ENCODE assay signal across 8 cellular contexts in genomic region chr17:76559460-76559859, GRCh38. TPM values are rescaled to one million over a fixed set of nuclear protein-coding genes. Genes with fewer than 3 reads are reported as not detected.
DNase-seq lines count a peak whose midpoint lies in the region; ATAC-seq and TF ChIP-seq lines count a peak whose summit lies in the region.
"Not testable (repeated sequence)": the region's sequence is repeated elsewhere in the genome, so short reads cannot be mapped to it uniquely, and the experiment has no call there.
"Had no signal": no experiment of that assay in that cellular context is flagged by ENCODE, and none has a peak within 500 bp of the region (broad histone marks: within the 10 kb centered on the region; RNA-seq: fewer than 3 reads in every experiment).

No MANE protein-coding gene starts in this region.

- not testable (repeated sequence) for H3K27ac Mint-ChIP-seq in Caco-2 (ENCODE audit: unreplicated experiment)
- H3K27ac Mint-ChIP-seq in activated naive CD8-positive, alpha-beta T cell treated with anti-CD3 and anti-CD28 coated beads, Interleukin-2, amount 50 U/mL, for 24 hours: peak overlapping the region; percentile 99

- not testable (repeated sequence) for BruUV-seq in Caco-2 (replicated peaks; lab: Mats Ljungman, UMichigan)

- peaks cover 72% of the 10 kb centered on the region for H3K36me3 Mint-ChIP-seq in Caco-2 (ENCODE audit: insufficient read depth, unreplicated experiment)
- peaks cover 58% of the 10 kb centered on the region for H3K36me3 Mint-ChIP-seq in activated naive CD8-positive, alpha-beta T cell treated with anti-CD3 and anti-CD28 coated beads, Interleukin-2, amount 50 U/mL, for 24 hours (ENCODE audit: low read depth)

- H3K4me3 ChIP-seq in Caco-2 (ENCODE audit: low read depth, low read length); WERI-Rb-1 (ENCODE audit: low read depth, low read length): not testable (repeated sequence)
- peak overlapping the region; percentile 95 for H3K4me3 ChIP-seq in epithelial cell of esophagus (ENCODE audit: low read length)
- peak overlapping the region; percentile 87 for H3K4me3 ChIP-seq in iPS-15b (ENCODE audit: low read depth, low read length)
- H3K4me3 ChIP-seq in neutrophil (ENCODE audit: low read depth in 1 of 2, low read length in 1 of 2): peak overlapping the region; percentile 90 to 99

- not testable (repeated sequence) for H3K9me3 ChIP-seq in Caco-2; KOPT-K1 (ENCODE audit: insufficient read depth, low read length, poor library complexity, severe bottlenecking); WERI-Rb-1 (ENCODE audit: severe bottlenecking); iPS-15b (ENCODE audit: control insufficient read depth, insufficient read depth, low read length); neutrophil

- TF ChIP-seq CTCF in Caco-2 (IDR thresholded peaks at IDR 0.05; ENCODE audit: insufficient read depth in 1 of 2, low read depth in 1 of 2, low read length in 1 of 2, severe bottlenecking in 1 of 2, unreplicated experiment in 1 of 2); WERI-Rb-1 (IDR thresholded peaks at IDR 0.05; ENCODE audit: low read depth, low read length); epithelial cell of esophagus (IDR thresholded peaks at IDR 0.05; ENCODE audit: insufficient read depth, low read depth, low read length, missing control alignments); neutrophil (IDR thresholded peaks at IDR 0.05): not testable (repeated sequence)

- ATAC-seq in activated naive CD8-positive, alpha-beta T cell treated with anti-CD3 and anti-CD28 coated beads, Interleukin-2, amount 50 U/mL, for 24 hours: not testable (repeated sequence)

- H3K4me1 ChIP-seq in Caco-2 (peaks cover 25% of the 10 kb centered on the region), neutrophil (ENCODE audit: control insufficient read depth in 1 of 2, insufficient read depth in 1 of 2, low read depth in 1 of 2, low read length in 1 of 2) (peaks cover 63 to 77% of the 10 kb centered on the region in 2 experiments)
- not testable (repeated sequence) for H3K4me1 ChIP-seq in iPS-15b (ENCODE audit: control insufficient read depth, insufficient read depth, low read length)

- H3K27me3 Mint-ChIP-seq in Caco-2 (ENCODE audit: insufficient read depth, unreplicated experiment); activated naive CD8-positive, alpha-beta T cell treated with anti-CD3 and anti-CD28 coated beads, Interleukin-2, amount 50 U/mL, for 24 hours: not testable (repeated sequence)

- H3K27ac ChIP-seq in KOPT-K1 (ENCODE audit: low read depth, low read length, poor library complexity, severe bottlenecking) (peak overlapping the region; percentile 80), WERI-Rb-1 (peak overlapping the region; percentile 93), neutrophil (peak overlapping the region; percentile 97)

- intact Hi-C loops in Caco-2 (cut with micrococcal nuclease; ENCODE audit: unreplicated experiment): not testable (repeated sequence)

- not testable (repeated sequence) for DNase-seq in Caco-2; WERI-Rb-1; activated naive CD8-positive, alpha-beta T cell treated with anti-CD3 and anti-CD28 coated beads, Interleukin-2, amount 50 U/mL, for 24 hours; epithelial cell of esophagus (ENCODE audit: low read depth)

- CTCF ChIA-PET in Caco-2 (lab: Charles Lee): interaction anchor here (1.0 kb wide), 1 partner anchor 65 kb away, joined by 3 read pairs; no protein-coding TSS in a partner anchor

- POLR2A ChIA-PET in Caco-2 (lab: Charles Lee): interaction anchor here (0.8 kb wide), 1 partner anchor 122 kb away, joined by 3 read pairs; no protein-coding TSS in a partner anchor

- H3K27me3 ChIP-seq in Caco-2 (replicated peaks; ENCODE audit: control insufficient read depth, insufficient read depth, low read length); WERI-Rb-1 (ENCODE audit: insufficient read depth, low read depth, severe bottlenecking); iPS-15b (ENCODE audit: control insufficient read depth, insufficient read depth, low read length); neutrophil: not testable (repeated sequence)

- not testable (repeated sequence) for H3K9ac ChIP-seq in iPS-15b (ENCODE audit: low read depth, low read length)

- peak overlapping the region; percentile 90 for H3K4me3 Mint-ChIP-seq in Caco-2 (ENCODE audit: unreplicated experiment)
- H3K4me3 Mint-ChIP-seq in activated naive CD8-positive, alpha-beta T cell treated with anti-CD3 and anti-CD28 coated beads, Interleukin-2, amount 50 U/mL, for 24 hours: peak overlapping the region; percentile 99

- peaks cover 12% of the 10 kb centered on the region for H3K4me1 Mint-ChIP-seq in Caco-2 (ENCODE audit: low read depth, unreplicated experiment)
- peaks cover 64% of the 10 kb centered on the region for H3K4me1 Mint-ChIP-seq in activated naive CD8-positive, alpha-beta T cell treated with anti-CD3 and anti-CD28 coated beads, Interleukin-2, amount 50 U/mL, for 24 hours

- H3K36me3 ChIP-seq in Caco-2 (ENCODE audit: control insufficient read depth, insufficient read depth, low read length); neutrophil: not testable (repeated sequence)
- H3K36me3 ChIP-seq in KOPT-K1 (ENCODE audit: insufficient read depth, low read length) (peaks cover 59% of the 10 kb centered on the region), WERI-Rb-1 (peaks cover 60% of the 10 kb centered on the region), iPS-15b (ENCODE audit: control insufficient read depth, insufficient read depth, low read length) (peaks cover 23% of the 10 kb centered on the region)

- H3K9me3 Mint-ChIP-seq in Caco-2 (ENCODE audit: unreplicated experiment); activated naive CD8-positive, alpha-beta T cell treated with anti-CD3 and anti-CD28 coated beads, Interleukin-2, amount 50 U/mL, for 24 hours: not testable (repeated sequence)

RNA-seq across cellular contexts. Expression of gene PRCD, which starts 19.6 kb away (rescaled TPM):
- total RNA-seq in Caco-2 (2022): not detected in 2 replicates
- total RNA-seq: H4 had no signal

RNA-seq across cellular contexts. Expression of gene CYGB, which starts 22.0 kb away (rescaled TPM):
- total RNA-seq in Caco-2 (2022): 0.32 and 1.0 TPM in 2 replicates

RNA-seq across cellular contexts. Expression of gene ST6GALNAC2, which starts 26.2 kb away (rescaled TPM):
- total RNA-seq in Caco-2 (2022): 0.77 and 2.5 TPM in 2 replicates

RNA-seq across cellular contexts. Expression of gene RHBDF2, which starts 58.2 kb away (rescaled TPM):
- 33.8 and 37.2 TPM in 2 replicates for total RNA-seq in Caco-2 (2022)
